In the genomic region with DNA sequence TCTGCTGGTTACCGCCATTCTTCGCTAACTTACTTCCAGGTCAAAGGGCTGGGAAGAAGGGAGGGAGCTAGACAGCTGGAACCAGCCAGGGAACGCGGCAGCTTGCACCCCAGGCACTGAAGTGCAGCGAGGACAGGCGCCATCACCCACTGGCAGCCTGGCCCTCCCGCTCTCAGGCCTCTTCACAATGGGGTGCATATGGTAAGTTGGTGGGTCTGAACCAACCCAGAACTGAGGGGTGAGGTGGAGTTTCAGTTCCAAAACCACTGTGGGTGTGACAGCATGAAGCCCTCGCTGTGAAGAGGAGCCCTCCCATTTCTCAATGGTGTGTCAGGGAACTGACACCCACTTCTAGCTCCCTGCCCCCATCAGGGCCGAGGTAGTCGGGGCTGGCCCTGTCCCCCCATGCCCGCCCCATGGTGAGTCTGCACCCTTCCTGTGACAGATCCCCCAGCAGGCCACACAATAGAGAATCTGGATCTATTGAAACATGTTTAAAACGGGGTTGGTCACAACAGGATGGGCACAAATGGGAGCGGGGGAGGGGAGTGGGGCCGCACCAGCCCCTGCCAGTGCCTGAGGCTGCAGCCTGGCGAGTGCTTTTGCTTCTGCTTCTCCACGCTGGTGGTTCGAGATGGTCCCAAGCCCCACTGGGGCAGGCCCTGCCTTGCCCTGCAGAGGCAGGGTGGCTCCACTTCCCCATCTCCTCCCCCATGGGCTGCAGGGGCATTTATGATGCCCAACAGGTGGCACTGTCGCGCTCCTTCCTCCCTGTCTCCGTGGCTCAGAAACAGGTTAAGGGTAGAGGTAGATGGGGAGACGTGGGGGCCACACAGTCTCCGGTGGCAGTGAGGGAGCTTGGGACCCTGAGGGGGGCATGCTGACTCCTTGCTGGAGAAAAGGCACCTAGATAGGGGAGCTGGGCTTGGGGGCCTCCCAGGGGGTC, we compare ENCODE assay signal across 8 cellular contexts. TPM values are rescaled to one million over a fixed set of nuclear protein-coding genes. Genes with fewer than 3 reads are reported as not detected.
DNase-seq lines count a peak whose midpoint lies in the region; ATAC-seq and TF ChIP-seq lines count a peak whose summit lies in the region.

No MANE protein-coding gene starts in this region.

- TF ChIP-seq CTCF in heart right ventricle (IDR thresholded peaks at IDR 0.05) = peak in 8 of 9 donors; percentile 20 to 71 (median 43)
- peak; percentile 72 to 95 (median 87) for TF ChIP-seq CTCF in spleen (IDR thresholded peaks at IDR 0.05 in 8 of 11, conservative IDR thresholded peaks at IDR 0.05 in 3 of 11)

- 75 to 76% methylated on average over 22 of the region's 22 CpGs for WGBS in heart right ventricle, 2 donors
- WGBS in spleen, 5 donors = 16 to 44% (median 38%) methylated on average over 17 to 22 of the region's 22 CpGs

- ATAC-seq in HG03439 (IDR thresholded peaks at IDR 0.05; ENCODE audit: unreplicated experiment) (peak; percentile 36), heart right ventricle (peak in 6 of 8 donors; percentile 1 to 32 (median 16))

- no peaks in the 10 kb centered on the region for H3K9me3 ChIP-seq in SJCRH30 (replicated peaks)
- no peaks in the 10 kb centered on the region for H3K9me3 ChIP-seq in heart right ventricle
- H3K9me3 ChIP-seq in spleen = no peaks in the 10 kb centered on the region

- H3K27me3 ChIP-seq in SJCRH30 (no peaks in the 10 kb centered on the region), heart right ventricle (no peaks in the 10 kb centered on the region), spleen (replicated peaks in 1 of 7) (no peaks in the 10 kb centered on the region)

- TF ChIP-seq POLR2A in GM15510 (IDR thresholded peaks at IDR 0.05; ENCODE audit: borderline replicate concordance, extremely low read depth, insufficient read length) = peak; percentile 63
- peak in 2 of 3 donors; percentile 22 to 28 for TF ChIP-seq POLR2A in spleen (IDR thresholded peaks at IDR 0.05)

- no peaks in the 10 kb centered on the region; the same call in 1 of the 2 replicates for H3K4me1 ChIP-seq in SJCRH30
- H3K4me1 ChIP-seq in heart right ventricle = peaks cover 8 to 68% (median 31%) of the 10 kb centered on the region in 9 donors
- H3K4me1 ChIP-seq in spleen = peaks cover 47 to 93% (median 68%) of the 10 kb centered on the region in 6 donors

- H3K4me3 ChIP-seq in SJCRH30 (no peak overlapping the region), heart right ventricle (peak overlapping the region in 6 of 10 donors; percentile 52 to 77 (median 60)), spleen (peak overlapping the region; percentile 80 to 99 (median 90))

- DNase-seq in 8988T = peak; percentile 70
- DNase-seq in SJCRH30 = peak; percentile 40 to 56
- peak; percentile 92 for DNase-seq in activated effector memory CD4-positive, alpha-beta T cell treated with anti-CD3 and anti-CD28 coated beads, Interleukin-2, amount 50 U/mL, for 16 hours
- peak; percentile 34 to 55 for DNase-seq in heart right ventricle
- DNase-seq in spleen = peak; percentile 96
- DNase-seq in NCI-H1092 treated with DMSO at 0.1 percent for 48 hours (lab: John Stamatoyannopoulos, UW) = no peak

- intact Hi-C loops in heart right ventricle (cut with DNase I) (loop anchor here in 2 of 10 donors (10.0 kb wide), 3 partner anchors 73 to 273 kb away; a partner anchor contains a TSS), spleen (cut with DNase I; ENCODE audit: low total_unique reads) (loop anchor here (10.0 kb wide), 3 partner anchors 47 to 127 kb away; a partner anchor contains a TSS)

- H3K27ac ChIP-seq in SJCRH30 (no peak overlapping the region), heart right ventricle (peak overlapping the region in 5 of 10 donors; percentile 2 to 95 (median 82)), spleen (peak overlapping the region; percentile 93 to 100 (median 98))

- H3K36me3 ChIP-seq in SJCRH30 (no peaks in the 10 kb centered on the region; the same call in 1 of the 2 replicates), heart right ventricle (peaks cover 0 to 59% (median 23%) of the 10 kb centered on the region in 9 donors), spleen (peaks cover 3 to 63% (median 24%) of the 10 kb centered on the region in 6 donors)

RNA-seq across cellular contexts. Expression of a gene that starts 2.3 kb away (rescaled TPM):
- total RNA-seq in SJCRH30 (2014; rRNA removed; shearing (Covaris generic)) = 23.1 and 23.2 TPM in 2 replicates
- total RNA-seq in heart right ventricle = 10 to 100 TPM in 1 of 10 donors, 1 to 10 TPM in 9; 1.8 to 30.6 (median 3.3) TPM
- 10 to 100 TPM in 1 of 2 donors, 1 to 10 TPM in 1; 8.2 to 10.0 TPM for polyA plus RNA-seq in heart right ventricle
- 100 to 1,000 TPM; 211 to 381 (median 249) TPM for total RNA-seq in spleen
- polyA plus RNA-seq in spleen = 100 to 1,000 TPM; 414 to 554 (median 480) TPM

RNA-seq across cellular contexts. Expression of a gene that starts 44.0 kb away (rescaled TPM):
- total RNA-seq in SJCRH30 (2014; rRNA removed; shearing (Covaris generic)) = 16.8 and 23.2 TPM in 2 replicates
- total RNA-seq in heart right ventricle = 10 to 100 TPM; 12.2 to 19.0 (median 17.7) TPM
- 10 to 100 TPM; 15.7 to 30.0 TPM for polyA plus RNA-seq in heart right ventricle
- total RNA-seq in spleen = 10 to 100 TPM; 43.9 to 72.0 (median 60.7) TPM
- 10 to 100 TPM; 20.5 to 31.3 (median 26.6) TPM for polyA plus RNA-seq in spleen
